ENCODE assay signal across 11 cellular contexts in genomic region chr2:75094405-75094804, GRCh38.
"Had no signal": no experiment of that assay in that cellular context is flagged by ENCODE, and none has a peak within 500 bp of the region (broad histone marks: within the 10 kb centered on the region; RNA-seq: fewer than 3 reads in every experiment).

No MANE protein-coding gene starts in this region.

- H3K4me2 ChIP-seq: GM23338 had no signal

- H2AFZ ChIP-seq: GM23248, GM23338 had no signal

- H3K4me3 ChIP-seq: GM23248, GM23338, HAP-1 had no signal

- H3K9me3 Mint-ChIP-seq: GM23338, H9, HFFc6 had no signal

- H3K4me3 Mint-ChIP-seq: GM23338, H9, HFFc6 had no signal

- H3K36me3 ChIP-seq: HAP-1 had no signal

- H3K4me1 ChIP-seq: HAP-1 had no signal

- H3K9me3 ChIP-seq: HAP-1 had no signal

- H3K27ac ChIP-seq: GM23248 had no signal

- DNase-seq: GM23248, GOT3, H7, H9, HCEC 1CT, HFFc6 had no signal

- H3K9ac ChIP-seq: GM23248 had no signal

- FAIRE-seq: H1, H54 had no signal

- ATAC-seq: GM23338, HCT116 had no signal

- H3K27ac Mint-ChIP-seq: GM23338, H9, HFFc6 had no signal
